ENCODE assay signal across 24 cellular contexts in genomic region chr2:7951490-7951889, GRCh38.
DNase-seq lines count a peak whose midpoint lies in the region; ATAC-seq, FAIRE-seq and TF ChIP-seq lines count a peak whose summit lies in the region.
"Had no signal": no experiment of that assay in that cellular context is flagged by ENCODE, and none has a peak within 500 bp of the region (broad histone marks: within the 10 kb centered on the region; RNA-seq: fewer than 3 reads in every experiment).

No MANE protein-coding gene starts in this region.

- TF ChIP-seq POLR2A in A549 (IDR thresholded peaks at IDR 0.05; ENCODE audit: low read length): no peak
- TF ChIP-seq POLR2A in H1 (IDR thresholded peaks at IDR 0.05; ENCODE audit: control extremely low read depth in 1 of 2, low read depth in 2 of 2, low read length in 2 of 2): no peak

- ATAC-seq in A549: no peak
- ATAC-seq in activated T-cell treated with anti-CD3 and anti-CD28 coated beads, Interleukin-2, amount 50 U/mL, for 4 hours: no peak

- no peaks in the 10 kb centered on the region for H3K9me3 Mint-ChIP-seq in Calu3 (ENCODE audit: low read depth, unreplicated experiment)
- no peaks in the 10 kb centered on the region for H3K9me3 Mint-ChIP-seq in activated T-cell treated with anti-CD3 and anti-CD28 coated beads, Interleukin-2, amount 50 U/mL, for 4 hours
- H3K9me3 Mint-ChIP-seq: CD4-positive, alpha-beta memory T cell; CD4-positive, CD25-positive, alpha-beta regulatory T cell; CD8-positive, alpha-beta memory T cell had no signal

- CTCF ChIA-PET in A549 (lab: Yijun Ruan, JAX) (interaction anchor here (0.6 to 0.7 kb wide), 2 partner anchors 9 to 329 kb away, joined by 3 read pairs; no protein-coding TSS in a partner anchor), H1 (lab: Charles Lee; ENCODE audit: partially characterized antibody) (interaction anchor here (1.3 kb wide), 1 partner anchor 16 kb away, joined by 4 read pairs; no protein-coding TSS in a partner anchor), Calu3 (lab: Charles Lee) (interaction anchor here (0.8 kb wide), 1 partner anchor 11 kb away, joined by 3 read pairs; no protein-coding TSS in a partner anchor)

- POLR2A ChIA-PET in A549 (lab: Yijun Ruan, JAX): no interaction called here
- POLR2A ChIA-PET in H1 (lab: Charles Lee; ENCODE audit: partially characterized antibody): no interaction called here

- FAIRE-seq in A549 (lab: Jason Lieb, UNC) (peak; percentile 36), H1 (lab: Jason Lieb, UNC) (no peak)
- FAIRE-seq: A204.1, D721Med, G401.6, GM12891, GM19239 had no signal

- 87% methylated on average over 1 of the region's 1 CpG for WGBS in A549 (ENCODE audit: missing lambda C conversion rate)
- WGBS in H1 (ENCODE audit: extremely low coverage in 1 of 2, insufficient coverage in 1 of 2, insufficient read length in 1 of 2, insufficient replicate concordance in 2 of 2, low coverage in 1 of 2, low lambda C conversion rate in 2 of 2, missing lambda C conversion rate in 1 of 2), 2 experiments: 85% methylated on average over 1 of the region's 1 CpG; no CpG with 5 or more reads in 1 of the 2 experiments
- no CpG with 5 or more reads among the region's 1 CpG for WGBS in neuronal stem cell (ENCODE audit: extremely low coverage in 2 of 2, insufficient read length in 2 of 2, insufficient replicate concordance in 1 of 2), 2 donors

- H4K8ac ChIP-seq in H1 (ENCODE audit: extremely low read depth, insufficient read depth, low read length): no peak overlapping the region
- H4K8ac ChIP-seq in neuronal stem cell (ENCODE audit: low read depth, low read length): no peak overlapping the region

- no peak overlapping the region for H4K5ac ChIP-seq in H1 (ENCODE audit: insufficient read length, low read depth, low read length)

- BruUV-seq in Calu3 (replicated peaks; lab: Mats Ljungman, UMichigan): no TSS peak

- H3K18ac ChIP-seq in H1 (ENCODE audit: extremely low read depth, low read length) (no peak overlapping the region), neuronal stem cell (ENCODE audit: low read length) (no peak overlapping the region)

- H2BK12ac ChIP-seq in H1 (ENCODE audit: low read depth, low read length) (no peak overlapping the region; the same call in 1 of the 2 replicates), neuronal stem cell (ENCODE audit: low read length) (no peak overlapping the region)

- no peaks in the 10 kb centered on the region; the same call in 1 of the 2 replicates for H3K23me2 ChIP-seq in H1 (ENCODE audit: low read depth, low read length)

- DNase-seq in A549 (ENCODE audit: low read depth in 1 of 2, low spot score in 1 of 2): no peak
- no peak for DNase-seq in ascending aorta (ENCODE audit: low spot score in 2 of 2)
- no peak for DNase-seq in H1 (ENCODE audit: low read depth in 1 of 2, low spot score in 2 of 2)
- no peak for DNase-seq in neuronal stem cell (ENCODE audit: low spot score)
- DNase-seq in stimulated activated CD4-positive, alpha-beta T cell treated with anti-CD3 and anti-CD28 coated beads, Interleukin-2, amount 100 ng/mL, for 24 hours: no peak
- DNase-seq in Calu3: no peak
- no peak for DNase-seq in activated T-cell treated with anti-CD3 and anti-CD28 coated beads, Interleukin-2, amount 50 U/mL, for 4 hours
- DNase-seq: 8988T; ACHN; BE2C; C1 segment of cervical spinal cord; CD4-positive, alpha-beta memory T cell; CD4-positive, CD25-positive, alpha-beta regulatory T cell; CD8-positive, alpha-beta memory T cell; COR-L47; DMS79 treated with DMSO at 0.1 percent for 48 hours; GF-D8 had no signal

- H3K4me2 ChIP-seq in A549 (no peak overlapping the region), H1 (ENCODE audit: insufficient read depth in 1 of 2, low read depth in 2 of 2, low read length in 2 of 2) (no peak overlapping the region), neuronal stem cell (ENCODE audit: insufficient read depth, low read length, poor library complexity, severe bottlenecking) (no peak overlapping the region)
- H3K4me2 ChIP-seq: BLaER1 had no signal

- TF ChIP-seq RAD21 in A549 (conservative IDR thresholded peaks at IDR 0.05 in 1 of 2, IDR thresholded peaks at IDR 0.05 in 1 of 2): no peak
- TF ChIP-seq RAD21 in H1 (IDR thresholded peaks at IDR 0.05 in 1 of 2, conservative IDR thresholded peaks at IDR 0.05 in 1 of 2; ENCODE audit: low read depth in 2 of 2, low read length in 2 of 2): no peak

- H3K27me3 ChIP-seq in ascending aorta: no peaks in the 10 kb centered on the region
- H3K27me3 ChIP-seq in H1 (replicated peaks in 1 of 4; ENCODE audit: control insufficient read depth in 3 of 4, extremely low read depth in 1 of 4, insufficient read depth in 3 of 4, low read length in 3 of 4): no peaks in the 10 kb centered on the region
- H3K27me3 ChIP-seq in neuronal stem cell (ENCODE audit: control insufficient read depth in 3 of 3, insufficient read depth in 3 of 3, low read depth in 1 of 3, low read length in 3 of 3): no peaks in the 10 kb centered on the region
- H3K27me3 ChIP-seq: BE2C, BLaER1 had no signal

- no peaks in the 10 kb centered on the region for H3K9me3 ChIP-seq in A549
- no peaks in the 10 kb centered on the region for H3K9me3 ChIP-seq in ascending aorta
- no peaks in the 10 kb centered on the region for H3K9me3 ChIP-seq in H1 (ENCODE audit: insufficient read depth in 2 of 2, low read depth in 1 of 2, low read length in 1 of 2)
- H3K9me3 ChIP-seq in neuronal stem cell (replicated peaks in 1 of 2; ENCODE audit: control insufficient read depth in 2 of 2, insufficient read depth in 1 of 2, low read depth in 1 of 2, low read length in 2 of 2): no peaks in the 10 kb centered on the region
- H3K9me3 ChIP-seq: BE2C, BLaER1 had no signal

- H3K14ac ChIP-seq in H1 (ENCODE audit: insufficient read length) (no peak overlapping the region), neuronal stem cell (ENCODE audit: low read length) (no peak overlapping the region)

- H2BK15ac ChIP-seq in H1 (ENCODE audit: low read length): no peak overlapping the region
- H2BK15ac ChIP-seq in neuronal stem cell (ENCODE audit: low read length): peak overlapping the region; percentile 82

- no peak overlapping the region for H3K4me3 Mint-ChIP-seq in Calu3 (ENCODE audit: low read depth, unreplicated experiment)
- H3K4me3 Mint-ChIP-seq in activated T-cell treated with anti-CD3 and anti-CD28 coated beads, Interleukin-2, amount 50 U/mL, for 4 hours: no peak overlapping the region
- H3K4me3 Mint-ChIP-seq: CD14-positive monocyte; CD4-positive, alpha-beta memory T cell; CD4-positive, CD25-positive, alpha-beta regulatory T cell; CD8-positive, alpha-beta memory T cell had no signal

- no peaks in the 10 kb centered on the region for H3K79me2 ChIP-seq in H1 (ENCODE audit: control insufficient read depth in 1 of 2, insufficient read depth in 2 of 2, low read length in 2 of 2)

- H3K27ac ChIP-seq in A549 (no peak overlapping the region), ascending aorta (peak overlapping the region; percentile 73 to 77), H1 (ENCODE audit: low read depth, low read length) (no peak overlapping the region), neuronal stem cell (replicated peaks; ENCODE audit: low read length) (no peak overlapping the region)
- H3K27ac ChIP-seq: BLaER1 had no signal

- no peak for TF ChIP-seq CTCF in A549 (IDR thresholded peaks at IDR 0.05)
- TF ChIP-seq CTCF in ascending aorta (IDR thresholded peaks at IDR 0.05): no peak
- TF ChIP-seq CTCF in H1 (IDR thresholded peaks at IDR 0.05; ENCODE audit: control extremely low read depth in 1 of 3, insufficient read depth in 1 of 3, low read depth in 1 of 3, low read length in 3 of 3): no peak
- no peak for TF ChIP-seq CTCF in Calu3 (IDR thresholded peaks at IDR 0.05; ENCODE audit: unreplicated experiment)

- no peak overlapping the region for H2BK5ac ChIP-seq in H1 (ENCODE audit: low read depth, low read length)
- H2BK5ac ChIP-seq in neuronal stem cell (ENCODE audit: low read length): no peak overlapping the region

- H2AFZ ChIP-seq in H1 (ENCODE audit: low read length) (no peak overlapping the region), neuronal stem cell (ENCODE audit: low read length) (no peak overlapping the region)

- H3K4ac ChIP-seq in H1 (replicated peaks; ENCODE audit: insufficient read length, low read depth, low read length): no peak overlapping the region
- H3K4ac ChIP-seq in neuronal stem cell (ENCODE audit: low read length): no peak overlapping the region

- no peaks in the 10 kb centered on the region for H3K27me3 Mint-ChIP-seq in Calu3 (ENCODE audit: unreplicated experiment)
- no peaks in the 10 kb centered on the region for H3K27me3 Mint-ChIP-seq in activated T-cell treated with anti-CD3 and anti-CD28 coated beads, Interleukin-2, amount 50 U/mL, for 4 hours (ENCODE audit: low read depth)
- H3K27me3 Mint-ChIP-seq: CD4-positive, alpha-beta memory T cell had no signal

- H3K56ac ChIP-seq in H1 (replicated peaks; ENCODE audit: insufficient read length, low read depth, low read length): no peak overlapping the region

- TF ChIP-seq EP300 in A549 (IDR thresholded peaks at IDR 0.05) (no peak), H1 (IDR thresholded peaks at IDR 0.05; ENCODE audit: borderline replicate concordance in 1 of 2, low read depth in 2 of 2, low read length in 2 of 2) (no peak)

- no peak overlapping the region for H2BK120ac ChIP-seq in H1 (replicated peaks; ENCODE audit: low read depth, low read length)
- H2BK120ac ChIP-seq in neuronal stem cell (ENCODE audit: low read depth, low read length): no peak overlapping the region

- H4K91ac ChIP-seq in H1 (replicated peaks; ENCODE audit: insufficient read length, low read length) (no peak overlapping the region), neuronal stem cell (ENCODE audit: low read depth, low read length, poor library complexity) (no peak overlapping the region)

- intact Hi-C loops in ascending aorta (cut with DNase I) (loop anchor here (2.0 kb wide), 1 partner anchor 727 kb away; no protein-coding TSS in a partner anchor), Calu3 (cut with micrococcal nuclease; ENCODE audit: unreplicated experiment) (no loop called here)

- H3K4me1 ChIP-seq in A549: no peaks in the 10 kb centered on the region
- peaks cover 0 to 15% of the 10 kb centered on the region in 2 donors for H3K4me1 ChIP-seq in ascending aorta
- 0 out of 7 replicates have a peak, but pooled peaks cover 0 to 1% (median 0%) of the 10 kb centered on the region in 4 experiments for H3K4me1 ChIP-seq in H1 (replicated peaks in 1 of 4; ENCODE audit: control insufficient read depth in 3 of 4, insufficient read depth in 4 of 4, low read length in 3 of 4)
- peaks cover 2 to 7% of the 10 kb centered on the region in 2 donors for H3K4me1 ChIP-seq in neuronal stem cell (ENCODE audit: control insufficient read depth in 2 of 2, insufficient read depth in 1 of 2, low read depth in 1 of 2, low read length in 2 of 2)
- H3K4me1 ChIP-seq: BLaER1 had no signal

- no peak overlapping the region for H3K27ac Mint-ChIP-seq in Calu3 (ENCODE audit: unreplicated experiment)
- H3K27ac Mint-ChIP-seq: CD14-positive monocyte; CD4-positive, alpha-beta memory T cell; CD4-positive, CD25-positive, alpha-beta regulatory T cell had no signal

- H3K36me3 ChIP-seq in ascending aorta (no peaks in the 10 kb centered on the region), H1 (ENCODE audit: control insufficient read depth in 2 of 4, insufficient read depth in 4 of 4, low read length in 3 of 4) (no peaks in the 10 kb centered on the region), neuronal stem cell (replicated peaks in 1 of 2; ENCODE audit: control insufficient read depth in 2 of 2, insufficient read depth in 2 of 2, low read length in 2 of 2) (no peaks in the 10 kb centered on the region)
- H3K36me3 ChIP-seq: BE2C, BLaER1 had no signal

- H3K79me1 ChIP-seq in H1 (ENCODE audit: low read depth, low read length) (no peaks in the 10 kb centered on the region), neuronal stem cell (ENCODE audit: low read depth, low read length) (no peaks in the 10 kb centered on the region)

- H3K9ac ChIP-seq in H1 (replicated peaks in 1 of 4; ENCODE audit: extremely low read depth in 1 of 4, low read depth in 3 of 4, low read length in 3 of 4) (no peak overlapping the region), neuronal stem cell (ENCODE audit: low read depth, low read length, poor library complexity) (no peak overlapping the region)
- H3K9ac ChIP-seq: BLaER1 had no signal

- H2AK5ac ChIP-seq in H1 (ENCODE audit: low read depth, low read length): no peak overlapping the region
- H2AK5ac ChIP-seq in neuronal stem cell (ENCODE audit: low read depth, low read length): peak overlapping the region; percentile 12

- H3K23ac ChIP-seq in H1 (ENCODE audit: insufficient read length): no peak overlapping the region
- no peak overlapping the region for H3K23ac ChIP-seq in neuronal stem cell (ENCODE audit: low read depth, low read length, poor library complexity)

- H3K36me3 Mint-ChIP-seq in Calu3 (ENCODE audit: insufficient read depth, unreplicated experiment): no peaks in the 10 kb centered on the region
- H3K36me3 Mint-ChIP-seq in activated T-cell treated with anti-CD3 and anti-CD28 coated beads, Interleukin-2, amount 50 U/mL, for 4 hours (ENCODE audit: insufficient read depth): no peaks in the 10 kb centered on the region
- H3K36me3 Mint-ChIP-seq: CD14-positive monocyte; CD4-positive, alpha-beta memory T cell; CD4-positive, CD25-positive, alpha-beta regulatory T cell; CD8-positive, alpha-beta memory T cell had no signal

- H4K20me1 ChIP-seq in H1 (replicated peaks in 1 of 2; ENCODE audit: control insufficient read depth in 1 of 2, insufficient read depth in 2 of 2, low read length in 2 of 2): no peaks in the 10 kb centered on the region
- H4K20me1 ChIP-seq: BLaER1 had no signal

- H2BK20ac ChIP-seq in H1 (ENCODE audit: low read length): peak overlapping the region; percentile 38; the same call in 1 of the 2 replicates

- no peak overlapping the region for H3K4me3 ChIP-seq in A549
- H3K4me3 ChIP-seq in ascending aorta: no peak overlapping the region
- no peak overlapping the region for H3K4me3 ChIP-seq in H1 (ENCODE audit: extremely low read depth in 1 of 4, insufficient read depth in 2 of 4, low read depth in 3 of 4, low read length in 4 of 4)
- H3K4me3 ChIP-seq in neuronal stem cell (ENCODE audit: low read length in 2 of 2): no peak overlapping the region
- H3K4me3 ChIP-seq: BLaER1 had no signal

- peaks cover 26% of the 10 kb centered on the region for H3K4me1 Mint-ChIP-seq in Calu3 (ENCODE audit: low read depth, unreplicated experiment)
- H3K4me1 Mint-ChIP-seq in activated T-cell treated with anti-CD3 and anti-CD28 coated beads, Interleukin-2, amount 50 U/mL, for 4 hours (ENCODE audit: low read depth): no peaks in the 10 kb centered on the region
- H3K4me1 Mint-ChIP-seq: CD14-positive monocyte; CD4-positive, alpha-beta memory T cell; CD4-positive, CD25-positive, alpha-beta regulatory T cell; CD8-positive, alpha-beta memory T cell had no signal

Comparison
In these comparisons a context has a peak if more than half of its experiments do, and no peak if none do; other contexts are left out.
1. H3K27ac ChIP-seq: peak in ascending aorta (2 of 2); none in A549 (0 of 2), H1 (single experiment) and neuronal stem cell (single experiment).
2. Of the 18 proteins assayed by ChIP-seq in both H1 and A549: peak only in H1: KDM1A; only in A549: none; in both: none; in neither: 17.